ENCODE assay signal across 9 cellular contexts in the genomic region with DNA sequence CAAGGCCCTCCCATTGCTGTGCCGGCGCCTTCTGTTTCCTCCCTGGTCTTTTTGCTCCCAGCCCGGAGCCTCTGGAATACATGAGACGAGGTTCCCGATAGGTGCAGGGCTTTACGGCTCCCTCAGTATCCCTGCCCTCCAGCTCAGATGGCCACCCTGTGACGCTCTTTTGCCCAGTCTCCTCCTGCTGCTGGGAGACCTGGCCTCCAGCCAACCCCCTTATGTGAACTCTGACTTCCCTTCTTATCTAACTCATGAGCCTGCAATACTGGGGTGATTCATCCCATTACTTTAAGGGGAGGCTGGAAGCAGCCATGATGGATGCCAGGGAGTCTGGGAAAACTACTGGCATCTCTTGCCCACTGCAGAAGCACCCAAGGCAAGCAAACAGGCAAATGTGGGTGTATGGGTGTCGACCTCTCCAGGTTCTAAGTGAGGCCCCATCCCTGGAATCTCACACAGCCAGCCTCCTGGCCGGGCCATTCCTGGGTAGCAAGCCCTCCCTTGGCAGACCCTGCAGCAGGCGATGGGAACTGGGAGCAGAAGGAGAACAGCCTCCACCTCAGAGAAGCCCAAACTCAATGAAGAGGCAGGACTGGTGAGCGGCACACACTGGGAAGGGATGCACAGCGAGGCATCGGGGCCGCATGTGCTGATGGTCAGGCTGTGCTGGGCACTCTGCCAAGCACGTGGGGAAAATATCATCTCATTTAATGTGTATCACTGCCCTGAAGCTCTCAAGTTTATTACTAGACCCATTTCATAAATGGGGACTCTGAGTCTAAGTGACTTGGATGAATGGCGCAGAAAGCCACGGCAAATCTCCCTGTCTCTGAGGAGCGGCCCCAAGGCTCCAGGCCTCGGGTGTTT.
A peak's percentile ranks its signal among the peaks of the same experiment; 100 is the strongest.
DNase-seq lines count a peak whose midpoint lies in the region; ATAC-seq, FAIRE-seq and TF ChIP-seq lines count a peak whose summit lies in the region.
"Had no signal": no experiment of that assay in that cellular context is flagged by ENCODE, and none has a peak within 500 bp of the region (broad histone marks: within the 10 kb centered on the region; RNA-seq: fewer than 3 reads in every experiment).

No MANE protein-coding gene starts in this region.

- H4K5ac ChIP-seq in H1 (ENCODE audit: insufficient read length, low read depth, low read length): no peak overlapping the region

- no peak overlapping the region for H2AK5ac ChIP-seq in H1 (ENCODE audit: low read depth, low read length)

- WGBS in H1 (ENCODE audit: extremely low coverage in 1 of 2, insufficient coverage in 1 of 2, insufficient read length in 1 of 2, insufficient replicate concordance in 2 of 2, low coverage in 1 of 2, low lambda C conversion rate in 2 of 2, missing lambda C conversion rate in 1 of 2), 2 experiments: 94% methylated on average over 19 of the region's 19 CpGs; no CpG with 5 or more reads in 1 of the 2 experiments

- H4K8ac ChIP-seq in H1 (ENCODE audit: extremely low read depth, insufficient read depth, low read length): no peak overlapping the region; the same call in 1 of the 2 replicates

- no peak for ATAC-seq in naive thymus-derived CD8-positive, alpha-beta T cell
- ATAC-seq in GM19023 (IDR thresholded peaks at IDR 0.05; ENCODE audit: unreplicated experiment): no peak

- 0 out of 2 replicates have a peak overlapping the region, but pooled peaks have one; percentile 41 for H2BK15ac ChIP-seq in H1 (ENCODE audit: low read length)

- no peaks in the 10 kb centered on the region for H3K27me3 Mint-ChIP-seq in naive thymus-derived CD8-positive, alpha-beta T cell

- CTCF ChIA-PET in H1 (lab: Charles Lee; ENCODE audit: partially characterized antibody): interaction anchor here (0.6 to 2.2 kb wide), 15 partner anchors 11 to 166 kb away, joined by 3 to 11 read pairs (median 4); no protein-coding TSS in a partner anchor

- no peak for TF ChIP-seq EP300 in H1 (IDR thresholded peaks at IDR 0.05; ENCODE audit: borderline replicate concordance in 1 of 2, low read depth in 2 of 2, low read length in 2 of 2)

- no peaks in the 10 kb centered on the region for H3K79me2 ChIP-seq in H1 (ENCODE audit: control insufficient read depth in 1 of 2, insufficient read depth in 2 of 2, low read length in 2 of 2)

- H4K20me1 ChIP-seq in BLaER1 treated with 17β-estradiol and CSF1 and Interleukin-3, amounts not matched to agents 10 nM and 100 nM: peaks cover 0 to 96% (median 0%) of the 10 kb centered on the region in 11 experiments; a peak in 9 of 22 replicates
- peaks cover 1 to 2% of the 10 kb centered on the region in 2 experiments for H4K20me1 ChIP-seq in H1 (replicated peaks in 1 of 2; ENCODE audit: control insufficient read depth in 1 of 2, insufficient read depth in 2 of 2, low read length in 2 of 2)

- H3K9me3 Mint-ChIP-seq in naive thymus-derived CD8-positive, alpha-beta T cell: no peaks in the 10 kb centered on the region

- H3K27ac ChIP-seq in BLaER1 treated with 17β-estradiol and CSF1 and Interleukin-3, amounts not matched to agents 10 nM and 100 nM: peak overlapping the region; percentile 66 to 97 (median 90); a peak in 21 of 22 replicates
- no peak overlapping the region for H3K27ac ChIP-seq in H1 (ENCODE audit: low read depth, low read length)

- peak overlapping the region in 10 of 11 experiments; percentile 18 to 85 (median 74); a peak in 14 of 22 replicates for H3K9ac ChIP-seq in BLaER1 treated with 17β-estradiol and CSF1 and Interleukin-3, amounts not matched to agents 10 nM and 100 nM
- H3K9ac ChIP-seq in H1 (replicated peaks in 1 of 4; ENCODE audit: extremely low read depth in 1 of 4, low read depth in 3 of 4, low read length in 3 of 4): no peak overlapping the region

- peak overlapping the region in 9 of 10 donors; percentile 69 to 84 (median 76) for H3K4me3 Mint-ChIP-seq in naive thymus-derived CD8-positive, alpha-beta T cell

- H3K36me3 ChIP-seq in BLaER1 treated with 17β-estradiol and CSF1 and Interleukin-3, amounts not matched to agents 10 nM and 100 nM: peaks cover 0 to 11% (median 0%) of the 10 kb centered on the region in 11 experiments; a peak in 2 of 22 replicates
- H3K36me3 ChIP-seq in H1 (ENCODE audit: control insufficient read depth in 2 of 4, insufficient read depth in 4 of 4, low read length in 3 of 4): no peaks in the 10 kb centered on the region

- peak overlapping the region; percentile 42 for H3K4ac ChIP-seq in H1 (replicated peaks; ENCODE audit: insufficient read length, low read depth, low read length)

- H2BK12ac ChIP-seq in H1 (ENCODE audit: low read depth, low read length): no peak overlapping the region

- no peak overlapping the region for H2BK120ac ChIP-seq in H1 (replicated peaks; ENCODE audit: low read depth, low read length)

- H3K79me1 ChIP-seq in H1 (ENCODE audit: low read depth, low read length): no peaks in the 10 kb centered on the region; the same call in 1 of the 2 replicates

- peak overlapping the region; percentile 94 to 100 (median 96) for H3K4me2 ChIP-seq in BLaER1 treated with 17β-estradiol and CSF1 and Interleukin-3, amounts not matched to agents 10 nM and 100 nM
- no peak overlapping the region for H3K4me2 ChIP-seq in H1 (ENCODE audit: insufficient read depth in 1 of 2, low read depth in 2 of 2, low read length in 2 of 2)

- TF ChIP-seq RAD21 in H1 (IDR thresholded peaks at IDR 0.05 in 1 of 2, conservative IDR thresholded peaks at IDR 0.05 in 1 of 2; ENCODE audit: low read depth in 2 of 2, low read length in 2 of 2): no peak

- H3K27ac Mint-ChIP-seq in naive thymus-derived CD8-positive, alpha-beta T cell: peak overlapping the region; percentile 84 to 99 (median 92)

- no peak for FAIRE-seq in H1 (lab: Jason Lieb, UNC)
- no peak for FAIRE-seq in frontal cortex (lab: Jason Lieb, UNC)
- FAIRE-seq: colon had no signal

- no peaks in the 10 kb centered on the region for H3K36me3 Mint-ChIP-seq in naive thymus-derived CD8-positive, alpha-beta T cell

- no peak overlapping the region for H2BK5ac ChIP-seq in H1 (ENCODE audit: low read depth, low read length)

- no peak overlapping the region for H3K23ac ChIP-seq in H1 (ENCODE audit: insufficient read length)

- H3K4me3 ChIP-seq in BLaER1 treated with 17β-estradiol and CSF1 and Interleukin-3, amounts not matched to agents 10 nM and 100 nM: peak overlapping the region in 2 of 10 experiments; percentile 30 to 55; a peak in 3 of 20 replicates
- H3K4me3 ChIP-seq in NB4 (ENCODE audit: low read depth, low read length) (no peak overlapping the region), H1 (ENCODE audit: extremely low read depth in 1 of 4, insufficient read depth in 2 of 4, low read depth in 3 of 4, low read length in 4 of 4) (no peak overlapping the region)

- H3K9me3 ChIP-seq in BLaER1 treated with 17β-estradiol and CSF1 and Interleukin-3, amounts not matched to agents 10 nM and 100 nM (replicated peaks in 1 of 11): no peaks in the 10 kb centered on the region
- H3K9me3 ChIP-seq in H1 (ENCODE audit: insufficient read depth in 2 of 2, low read depth in 1 of 2, low read length in 1 of 2): no peaks in the 10 kb centered on the region

- H3K14ac ChIP-seq in H1 (ENCODE audit: insufficient read length): no peak overlapping the region

- DNase-seq in NB4 (ENCODE audit: low read depth) (peak; percentile 53), H1 (ENCODE audit: low read depth in 1 of 2, low spot score in 2 of 2) (no peak), frontal cortex (ENCODE audit: low spot score in 2 of 2) (no peak), germinal center (ENCODE audit: low spot score) (no peak)
- no peak for DNase-seq in naive thymus-derived CD8-positive, alpha-beta T cell
- no peak for DNase-seq in activated CD4-positive, alpha-beta T cell treated with anti-CD3 and anti-CD28 coated beads for 1 hour

- no peaks in the 10 kb centered on the region for H3K23me2 ChIP-seq in H1 (ENCODE audit: low read depth, low read length)

- no peak for TF ChIP-seq POLR2A in NB4 (IDR thresholded peaks at IDR 0.05; ENCODE audit: extremely low read depth, insufficient read length)
- TF ChIP-seq POLR2A in H1 (IDR thresholded peaks at IDR 0.05; ENCODE audit: control extremely low read depth in 1 of 2, low read depth in 2 of 2, low read length in 2 of 2): no peak

- H4K91ac ChIP-seq in H1 (replicated peaks; ENCODE audit: insufficient read length, low read length): peak overlapping the region; percentile 3

- H2BK20ac ChIP-seq in H1 (ENCODE audit: low read length): no peak overlapping the region

- no peaks in the 10 kb centered on the region for H3K27me3 ChIP-seq in BLaER1 treated with 17β-estradiol and CSF1 and Interleukin-3, amounts not matched to agents 10 nM and 100 nM
- H3K27me3 ChIP-seq in H1 (replicated peaks in 1 of 4; ENCODE audit: control insufficient read depth in 3 of 4, extremely low read depth in 1 of 4, insufficient read depth in 3 of 4, low read length in 3 of 4): no peaks in the 10 kb centered on the region

- H3K56ac ChIP-seq in H1 (replicated peaks; ENCODE audit: insufficient read length, low read depth, low read length): no peak overlapping the region

- no peak overlapping the region for H3K18ac ChIP-seq in H1 (ENCODE audit: extremely low read depth, low read length)

- H3K4me1 Mint-ChIP-seq in naive thymus-derived CD8-positive, alpha-beta T cell: peaks cover 38 to 99% (median 77%) of the 10 kb centered on the region in 4 donors

- H3K4me1 ChIP-seq in BLaER1 treated with 17β-estradiol and CSF1 and Interleukin-3, amounts not matched to agents 10 nM and 100 nM: peaks cover 99 to 100% (median 100%) of the 10 kb centered on the region in 10 experiments
- H3K4me1 ChIP-seq in H1 (replicated peaks in 1 of 4; ENCODE audit: control insufficient read depth in 3 of 4, insufficient read depth in 4 of 4, low read length in 3 of 4): peaks cover 0 to 23% (median 16%) of the 10 kb centered on the region in 4 experiments; a peak in 6 of 7 replicates

- TF ChIP-seq CTCF in NB4 (IDR thresholded peaks at IDR 0.05; ENCODE audit: low read depth, low read length): no peak
- TF ChIP-seq CTCF in H1 (IDR thresholded peaks at IDR 0.05; ENCODE audit: control extremely low read depth in 1 of 3, insufficient read depth in 1 of 3, low read depth in 1 of 3, low read length in 3 of 3): no peak

- no peak overlapping the region for H2AFZ ChIP-seq in H1 (ENCODE audit: low read length)

- POLR2A ChIA-PET in H1 (lab: Charles Lee; ENCODE audit: partially characterized antibody): no interaction called here
- POLR2A ChIA-PET in naive thymus-derived CD8-positive, alpha-beta T cell (lab: Charles Lee): interaction anchor here (0.6 to 5.9 kb wide), 15 partner anchors 10 to 1251 kb away, joined by 3 to 56 read pairs (median 6); a partner anchor contains a TSS

TF ChIP-seq in H1, 55 proteins besides CTCF, POLR2A, EP300 and RAD21:
- TF ChIP-seq BACH1 (IDR thresholded peaks at IDR 0.05; ENCODE audit: low read length) (no peak), CBX8 (IDR thresholded peaks at IDR 0.05; ENCODE audit: borderline replicate concordance, low read depth, low read length) (no peak), HDAC6 (IDR thresholded peaks at IDR 0.05; ENCODE audit: low read depth, low read length) (no peak), TEAD4 (IDR thresholded peaks at IDR 0.05; ENCODE audit: low read depth, low read length) (no peak)

Comparison
In these comparisons a context has a peak if more than half of its experiments do, and no peak if none do; other contexts are left out.
1. H3K4me2 ChIP-seq: peak in BLaER1 treated with 17β-estradiol and CSF1 and Interleukin-3, amounts not matched to agents 10 nM and 100 nM (11 of 11); none in H1 (0 of 2).
2. H3K9ac ChIP-seq: peak in BLaER1 treated with 17β-estradiol and CSF1 and Interleukin-3, amounts not matched to agents 10 nM and 100 nM (10 of 11); none in H1 (0 of 4).